18 cellular contexts compared by ENCODE assay signal in genomic region chr1:51088474-51088873, GRCh38. TPM values are rescaled to one million over a fixed set of nuclear protein-coding genes. Genes with fewer than 3 reads are reported as not detected.
DNase-seq lines count a peak whose midpoint lies in the region; ATAC-seq, FAIRE-seq and TF ChIP-seq lines count a peak whose summit lies in the region.
"Had no signal": no experiment of that assay in that cellular context is flagged by ENCODE, and none has a peak within 500 bp of the region (broad histone marks: within the 10 kb centered on the region; RNA-seq: fewer than 3 reads in every experiment).

No MANE protein-coding gene starts in this region.

- no peaks in the 10 kb centered on the region for H3K4me1 ChIP-seq in OCI-LY7 (ENCODE audit: insufficient read depth, low read length, poor library complexity, severe bottlenecking)
- no peaks in the 10 kb centered on the region for H3K4me1 ChIP-seq in endothelial cell of umbilical vein (ENCODE audit: control insufficient read depth, extremely low read depth, insufficient read depth, low read length)
- no peaks in the 10 kb centered on the region for H3K4me1 ChIP-seq in esophagus squamous epithelium

- H2AFZ ChIP-seq in OCI-LY7 (ENCODE audit: low read length), result no peak overlapping the region
- H2AFZ ChIP-seq in endothelial cell of umbilical vein (ENCODE audit: low read depth, low read length), result no peak overlapping the region

- H3K4me3 ChIP-seq in OCI-LY7 (ENCODE audit: low read depth, low read length, poor library complexity, severe bottlenecking), result no peak overlapping the region
- no peak overlapping the region for H3K4me3 ChIP-seq in endothelial cell of umbilical vein (replicated peaks in 1 of 3; ENCODE audit: insufficient read depth in 1 of 3, low read depth in 1 of 3, low read length in 3 of 3)
- no peak overlapping the region for H3K4me3 ChIP-seq in esophagus squamous epithelium

- H3K79me2 ChIP-seq in OCI-LY7 (ENCODE audit: insufficient read depth, low read depth, low read length) (no peaks in the 10 kb centered on the region), endothelial cell of umbilical vein (ENCODE audit: control insufficient read depth, insufficient read depth, low read length) (no peaks in the 10 kb centered on the region)

- TF ChIP-seq CTCF in GM10266 (IDR thresholded peaks at IDR 0.05; ENCODE audit: control insufficient read depth, insufficient read depth, low read depth, missing control alignments), result peak; percentile 10
- TF ChIP-seq CTCF in OCI-LY7 (conservative IDR thresholded peaks at IDR 0.05; ENCODE audit: low read length), result peak; percentile 42
- TF ChIP-seq CTCF in endothelial cell of umbilical vein (IDR thresholded peaks at IDR 0.05; ENCODE audit: extremely low read depth in 1 of 2, insufficient read depth in 1 of 2, low read depth in 1 of 2, low read length in 2 of 2), result no peak
- peak in 1 of 6 experiments; percentile 21 for TF ChIP-seq CTCF in esophagus squamous epithelium (IDR thresholded peaks at IDR 0.05)

- TF ChIP-seq POLR2A in endothelial cell of umbilical vein (IDR thresholded peaks at IDR 0.05; ENCODE audit: low read depth, low read length), result no peak
- no peak for TF ChIP-seq POLR2A in esophagus squamous epithelium (IDR thresholded peaks at IDR 0.05)

- peaks cover 14 to 15% of the 10 kb centered on the region in 2 experiments for H3K27me3 ChIP-seq in endothelial cell of umbilical vein (ENCODE audit: control insufficient read depth in 2 of 2, insufficient read depth in 2 of 2, low read length in 2 of 2)
- H3K27me3 ChIP-seq in esophagus squamous epithelium, result peaks cover 0 to 26% (median 0%) of the 10 kb centered on the region in 4 donors

- no peaks in the 10 kb centered on the region for H3K9me3 ChIP-seq in OCI-LY7 (ENCODE audit: low read length)
- H3K9me3 ChIP-seq in endothelial cell of umbilical vein (replicated peaks; ENCODE audit: control insufficient read depth, insufficient read depth, low read length), result no peaks in the 10 kb centered on the region
- H3K9me3 ChIP-seq in esophagus squamous epithelium, result no peaks in the 10 kb centered on the region

- H3K4me2 ChIP-seq in OCI-LY7 (ENCODE audit: low read length), result no peak overlapping the region
- no peak overlapping the region for H3K4me2 ChIP-seq in endothelial cell of umbilical vein (ENCODE audit: insufficient read depth, low read length)

- ATAC-seq in HG02763 (IDR thresholded peaks at IDR 0.05; ENCODE audit: unreplicated experiment), result no peak

- DNase-seq in ACHN, result peak; percentile 1
- DNase-seq in GM10266 (ENCODE audit: extremely low spot score), result peak; percentile 12
- no peak for DNase-seq in OCI-LY7 (ENCODE audit: low spot score)
- DNase-seq in endothelial cell of umbilical vein (ENCODE audit: low read depth, low spot score), result peak; percentile 7
- DNase-seq in hippocampal formation (lab: John Stamatoyannopoulos, UW), result no peak
- DNase-seq in NCI-H2081 treated with DMSO at 0.1 percent for 48 hours (lab: John Stamatoyannopoulos, UW), result no peak
- DNase-seq in esophagus squamous epithelium (lab: John Stamatoyannopoulos, UW), result no peak
- DNase-seq: activated CD4-positive, alpha-beta T cell treated with anti-CD3 and anti-CD28 coated beads for 4 hours; activated naive CD4-positive, alpha-beta T cell; CD8-positive, alpha-beta memory T cell; hypothalamus; NCI-H2171; Right ventricle myocardium superior had no signal

- 25 to 31% methylated on average over 1 of the region's 1 CpG for WGBS in esophagus squamous epithelium, 2 donors

- intact Hi-C loops in OCI-LY7 (cut with micrococcal nuclease; ENCODE audit: unreplicated experiment), result no loop called here
- intact Hi-C loops in endothelial cell of umbilical vein (cut with micrococcal nuclease), result loop anchor here (10.0 kb wide), 1 partner anchor 206 kb away; no protein-coding TSS in a partner anchor
- intact Hi-C loops in esophagus squamous epithelium (cut with DNase I), result no loop called here

- H4K20me1 ChIP-seq in OCI-LY7 (ENCODE audit: insufficient read depth, low read length) (no peaks in the 10 kb centered on the region), endothelial cell of umbilical vein (replicated peaks; ENCODE audit: control insufficient read depth, extremely low read depth, insufficient read depth, low read length) (no peaks in the 10 kb centered on the region)

- dilution Hi-C loops in endothelial cell of umbilical vein (cut with MboI; ENCODE audit: extremely low pct_ligation_motif_present, low sequenced_read_pairs), result no loop called here

- H3K36me3 ChIP-seq in OCI-LY7 (ENCODE audit: insufficient read depth, low read length) (no peaks in the 10 kb centered on the region), endothelial cell of umbilical vein (ENCODE audit: control insufficient read depth in 2 of 2, extremely low read depth in 1 of 2, insufficient read depth in 2 of 2, low read length in 2 of 2) (no peaks in the 10 kb centered on the region), esophagus squamous epithelium (no peaks in the 10 kb centered on the region)

- H3K9me2 ChIP-seq in OCI-LY7 (ENCODE audit: insufficient read depth, low read length), result no peaks in the 10 kb centered on the region

- BruUV-seq in OCI-LY7 (replicated peaks; lab: Mats Ljungman, UMichigan), result no TSS peak
- no TSS peak for BruUV-seq in endothelial cell of umbilical vein (replicated peaks; lab: Mats Ljungman, UMichigan)

- in situ Hi-C loops in ACHN (cut with HindIII; ENCODE audit: low pct_ligation_motif_present, low pct_unique_long_range_greater_than_20kb, low sequenced_read_pairs), result no loop called here

- no peak overlapping the region for H3K9ac ChIP-seq in endothelial cell of umbilical vein (replicated peaks; ENCODE audit: extremely low read depth, insufficient read depth, low read length)

- H3K27ac ChIP-seq in OCI-LY7 (ENCODE audit: low read depth, low read length, poor library complexity, severe bottlenecking) (no peak overlapping the region), endothelial cell of umbilical vein (ENCODE audit: insufficient read depth, low read depth, low read length) (no peak overlapping the region), esophagus squamous epithelium (no peak overlapping the region)

- no peak for FAIRE-seq in endothelial cell of umbilical vein (lab: Jason Lieb, UNC)
- FAIRE-seq: GM18507, HTR-8/SVneo had no signal

- H3K9me1 ChIP-seq in endothelial cell of umbilical vein (replicated peaks; ENCODE audit: control insufficient read depth, extremely low read depth, insufficient read depth, low read length), result no peaks in the 10 kb centered on the region

- POLR2A ChIA-PET in OCI-LY7 (lab: Charles Lee), result interaction anchor here (0.8 kb wide), 1 partner anchor 22 kb away, joined by 3 read pairs; no protein-coding TSS in a partner anchor
- POLR2A ChIA-PET in endothelial cell of umbilical vein (lab: Charles Lee), result no interaction called here

- CTCF ChIA-PET in OCI-LY7 (lab: Charles Lee; ENCODE audit: unreplicated experiment) (no interaction called here), endothelial cell of umbilical vein (lab: Charles Lee) (interaction anchor here (0.6 to 2.4 kb wide), 7 partner anchors 13 to 321 kb away, joined by 3 to 8 read pairs (median 4); no protein-coding TSS in a partner anchor)

TF ChIP-seq in endothelial cell of umbilical vein, 7 proteins besides CTCF, POLR2A, EP300 and RAD21:
- TF ChIP-seq GATA2 (IDR thresholded peaks at IDR 0.05; ENCODE audit: insufficient read depth, insufficient read length, low read depth, low read length) (no peak), POLR2AphosphoS5 (IDR thresholded peaks at IDR 0.05; ENCODE audit: insufficient read depth, low read depth, low read length) (no peak), FOS (IDR thresholded peaks at IDR 0.05; ENCODE audit: borderline replicate concordance, insufficient read depth, low read length) (no peak), JUN (IDR thresholded peaks at IDR 0.05; ENCODE audit: borderline replicate concordance, insufficient read depth, insufficient read length, low read depth) (no peak), MYC (IDR thresholded peaks at IDR 0.05; ENCODE audit: low read depth, low read length) (no peak), EZH2 (IDR thresholded peaks at IDR 0.05; ENCODE audit: borderline replicate concordance, low read depth, low read length, severe bottlenecking) (no peak)
- TF ChIP-seq, protein P1, sequence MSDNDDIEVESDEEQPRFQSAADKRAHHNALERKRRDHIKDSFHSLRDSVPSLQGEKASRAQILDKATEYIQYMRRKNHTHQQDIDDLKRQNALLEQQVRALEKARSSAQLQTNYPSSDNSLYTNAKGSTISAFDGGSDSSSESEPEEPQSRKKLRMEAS (IDR thresholded peaks at IDR 0.05; ENCODE audit: insufficient read depth, insufficient read length), result no peak

RNA-seq across cellular contexts. Expression of gene C1orf185, which starts 13.6 kb away (rescaled TPM):
- total RNA-seq in OCI-LY7 (2014; rRNA removed; shearing (Covaris generic)), result not detected in 2 replicates
- total RNA-seq in OCI-LY7 (2022) (not detected in 2 replicates), endothelial cell of umbilical vein (not detected in 2 replicates), esophagus squamous epithelium (not detected)
- not detected in 2 replicates for polyA plus RNA-seq in endothelial cell of umbilical vein
- not detected in 2 replicates for polyA plus RNA-seq in endothelial cell of umbilical vein (2011; cell fraction: cytosol; rRNA removed)
- not detected in 2 replicates for polyA plus RNA-seq in endothelial cell of umbilical vein (2011; cell fraction: nucleus; rRNA removed)
- not detected in 2 replicates for polyA plus RNA-seq in endothelial cell of umbilical vein (2012)
- polyA minus RNA-seq in endothelial cell of umbilical vein, result not detected in 2 replicates
- polyA minus RNA-seq in endothelial cell of umbilical vein (2011; cell fraction: cytosol; rRNA and poly(A)+ RNA removed), result not detected
- polyA minus RNA-seq in endothelial cell of umbilical vein (2011; cell fraction: nucleus; rRNA and poly(A)+ RNA removed), result not detected in 2 replicates
- total RNA-seq: CD8-positive, alpha-beta memory T cell; mesothelial cell of epicardium; Right ventricle myocardium superior; temporal lobe had no signal
- polyA plus RNA-seq: CD8-positive, alpha-beta memory T cell had no signal

Comparison
In these comparisons a context has a peak if more than half of its experiments do, and no peak if none do; other contexts are left out.
1. DNase-seq: peak in ACHN (single experiment), GM10266 (single experiment) and endothelial cell of umbilical vein (single experiment); none in OCI-LY7 (single experiment), hippocampal formation (0 of 2), NCI-H2081 treated with DMSO at 0.1 percent for 48 hours (single experiment) and esophagus squamous epithelium (single experiment).
2. CTCF ChIP-seq: peak in GM10266 (single experiment) and OCI-LY7 (single experiment); none in endothelial cell of umbilical vein (0 of 2).